ENCODE assay signal across 1 cellular context in genomic region chr18:36769611-36770314, GRCh38.
TF ChIP-seq lines count a peak whose summit lies in the region.

No MANE protein-coding gene starts in this region.

TF ChIP-seq in endothelial cell of umbilical vein, 7 proteins besides CTCF, POLR2A, EP300 and RAD21 (continued from another document):
- TF ChIP-seq JUN (IDR thresholded peaks at IDR 0.05; ENCODE audit: borderline replicate concordance, insufficient read depth, insufficient read length, low read depth) (no peak), EZH2 (IDR thresholded peaks at IDR 0.05; ENCODE audit: borderline replicate concordance, low read depth, low read length, severe bottlenecking) (no peak), GATA2 (IDR thresholded peaks at IDR 0.05; ENCODE audit: insufficient read depth, insufficient read length, low read depth, low read length) (no peak)
